Comparison of ENCODE assay signal across 22 cellular contexts in genomic region chr14:95666450-95666849, GRCh38. TPM values are rescaled to one million over a fixed set of nuclear protein-coding genes. Genes with fewer than 3 reads are reported as not detected.
DNase-seq lines count a peak whose midpoint lies in the region; TF ChIP-seq lines count a peak whose summit lies in the region.
"Had no signal": no experiment of that assay in that cellular context is flagged by ENCODE, and none has a peak within 500 bp of the region (broad histone marks: within the 10 kb centered on the region; RNA-seq: fewer than 3 reads in every experiment).

No MANE protein-coding gene starts in this region.

- H3K4me3 Mint-ChIP-seq in neural crest cell = no peak overlapping the region
- no peak overlapping the region for H3K4me3 Mint-ChIP-seq in endodermal cell
- H3K4me3 Mint-ChIP-seq: CD4-positive, CD25-positive, alpha-beta regulatory T cell; HFFc6 had no signal

- no peaks in the 10 kb centered on the region for H3K79me2 ChIP-seq in DOHH2 (ENCODE audit: control insufficient read depth, low read length)
- no peaks in the 10 kb centered on the region for H3K79me2 ChIP-seq in OCI-LY3 (ENCODE audit: low read length)

- H3K4me3 ChIP-seq in BLaER1 (peak overlapping the region; percentile 53), DOHH2 (ENCODE audit: low read length) (peak overlapping the region; percentile 47; the same call in 1 of the 2 replicates), OCI-LY3 (ENCODE audit: low read length) (peak overlapping the region; percentile 51; the same call in 1 of the 2 replicates), endodermal cell (ENCODE audit: low read length) (no peak overlapping the region)

- no peaks in the 10 kb centered on the region for H3K27me3 Mint-ChIP-seq in neural crest cell (ENCODE audit: low read depth)
- peaks cover 60% of the 10 kb centered on the region for H3K27me3 Mint-ChIP-seq in endodermal cell (ENCODE audit: insufficient read depth)

- H3K9ac ChIP-seq in BLaER1 (peak overlapping the region; percentile 78), OCI-LY3 (ENCODE audit: low read length) (peak overlapping the region; percentile 10; the same call in 1 of the 2 replicates), endodermal cell (ENCODE audit: extremely low read depth, low read length, poor library complexity, severe bottlenecking) (no peak overlapping the region)

- H3K27me3 ChIP-seq in BLaER1 (no peaks in the 10 kb centered on the region), DOHH2 (ENCODE audit: control insufficient read depth, low read length) (peaks cover 5% of the 10 kb centered on the region; the same call in 1 of the 2 replicates), OCI-LY3 (ENCODE audit: low read depth, low read length) (no peaks in the 10 kb centered on the region), endodermal cell (ENCODE audit: control insufficient read depth, insufficient read depth, low read length, poor library complexity, severe bottlenecking) (peaks cover 50% of the 10 kb centered on the region)

- peaks cover 3% of the 10 kb centered on the region; the same call in 1 of the 2 replicates for H3F3A ChIP-seq in DOHH2 (ENCODE audit: control insufficient read depth, insufficient read depth)

- peak overlapping the region; percentile 92 for H3K27ac ChIP-seq in BLaER1
- peak overlapping the region; percentile 49 for H3K27ac ChIP-seq in DOHH2 (ENCODE audit: low read depth, low read length)
- no peak overlapping the region for H3K27ac ChIP-seq in OCI-LY3 (ENCODE audit: low read length)
- H3K27ac ChIP-seq in endodermal cell (ENCODE audit: low read depth, low read length) = no peak overlapping the region

- H3K9me2 ChIP-seq in DOHH2 (replicated peaks; ENCODE audit: control insufficient read depth, low read length) = no peaks in the 10 kb centered on the region

- DNase-seq in neural crest cell (ENCODE audit: low read depth, low spot score) = no peak
- DNase-seq in iPS-NIHi7 (ENCODE audit: extremely low spot score) = no peak
- no peak for DNase-seq in NCI-H1417 (lab: John Stamatoyannopoulos, UW)
- DNase-seq in endodermal cell = no peak
- DNase-seq: ACHN; Caco-2; CD4-positive, CD25-positive, alpha-beta regulatory T cell; DMS153; HFFc6; IMR-90; Kasumi-1; MM.1S; NCI-H1105; NCI-H1694; NCI-H2081 treated with DMSO at 0.1 percent for 48 hours; NCI-H774 had no signal

- H4K20me1 ChIP-seq in BLaER1 (no peaks in the 10 kb centered on the region), DOHH2 (ENCODE audit: control insufficient read depth, insufficient read depth, low read depth, low read length) (no peaks in the 10 kb centered on the region), OCI-LY3 (ENCODE audit: insufficient read depth, low read length) (no peaks in the 10 kb centered on the region)

- TF ChIP-seq CTCF in DOHH2 (IDR thresholded peaks at IDR 0.05; ENCODE audit: low read depth, low read length, poor library complexity, severe bottlenecking) = no peak
- no peak for TF ChIP-seq CTCF in OCI-LY3 (IDR thresholded peaks at IDR 0.05; ENCODE audit: low read depth, low read length)
- TF ChIP-seq CTCF in neural crest cell (conservative IDR thresholded peaks at IDR 0.05) = no peak
- no peak for TF ChIP-seq CTCF in endodermal cell (conservative IDR thresholded peaks at IDR 0.05)

- H3K4me1 Mint-ChIP-seq in neural crest cell (peaks cover 28% of the 10 kb centered on the region), endodermal cell (peaks cover 39% of the 10 kb centered on the region)

- H3K27ac Mint-ChIP-seq in neural crest cell (ENCODE audit: unreplicated experiment) = peak overlapping the region; percentile 72
- H3K27ac Mint-ChIP-seq in endodermal cell = no peak overlapping the region
- H3K27ac Mint-ChIP-seq: CD4-positive, CD25-positive, alpha-beta regulatory T cell; HFFc6 had no signal

- no peak overlapping the region for H2AFZ ChIP-seq in OCI-LY3 (ENCODE audit: low read depth, low read length)

- 92% methylated on average over 1 to 5 of the region's 5 CpGs for WGBS in endodermal cell (ENCODE audit: insufficient coverage in 1 of 2, insufficient read length in 1 of 2), 2 experiments

- no peaks in the 10 kb centered on the region for H3K36me3 Mint-ChIP-seq in neural crest cell (ENCODE audit: low read depth)
- H3K36me3 Mint-ChIP-seq in endodermal cell (ENCODE audit: low read depth) = no peaks in the 10 kb centered on the region
- H3K36me3 Mint-ChIP-seq: CD4-positive, CD25-positive, alpha-beta regulatory T cell had no signal

- H3K36me3 ChIP-seq in BLaER1 (no peaks in the 10 kb centered on the region), DOHH2 (ENCODE audit: control insufficient read depth, low read length) (peaks cover 8% of the 10 kb centered on the region), OCI-LY3 (replicated peaks; ENCODE audit: low read depth, low read length) (no peaks in the 10 kb centered on the region), endodermal cell (ENCODE audit: control insufficient read depth, insufficient read depth, low read length) (no peaks in the 10 kb centered on the region)

- H3K4me2 ChIP-seq in BLaER1 (peak overlapping the region; percentile 91), DOHH2 (ENCODE audit: low read length) (peak overlapping the region; percentile 66), OCI-LY3 (ENCODE audit: low read length) (peak overlapping the region; percentile 61)

- peaks cover 100% of the 10 kb centered on the region for H3K4me1 ChIP-seq in BLaER1
- H3K4me1 ChIP-seq in DOHH2 (ENCODE audit: control insufficient read depth, low read length) = peaks cover 90% of the 10 kb centered on the region
- H3K4me1 ChIP-seq in OCI-LY3 (ENCODE audit: low read length) = peaks cover 61% of the 10 kb centered on the region
- peaks cover 5% of the 10 kb centered on the region for H3K4me1 ChIP-seq in endodermal cell (ENCODE audit: control insufficient read depth, insufficient read depth, low read length)

- H3K9me3 Mint-ChIP-seq in neural crest cell = no peaks in the 10 kb centered on the region
- H3K9me3 Mint-ChIP-seq in endodermal cell = no peaks in the 10 kb centered on the region

- H3K9me3 ChIP-seq in BLaER1 = no peaks in the 10 kb centered on the region
- H3K9me3 ChIP-seq in DOHH2 (ENCODE audit: control insufficient read depth, insufficient read depth, low read length) = no peaks in the 10 kb centered on the region
- peaks cover 7% of the 10 kb centered on the region; the same call in 1 of the 2 replicates for H3K9me3 ChIP-seq in OCI-LY3 (ENCODE audit: insufficient read depth, low read length)
- H3K9me3 ChIP-seq in endodermal cell (ENCODE audit: control insufficient read depth, low read length) = no peaks in the 10 kb centered on the region
- H3K9me3 ChIP-seq: Caco-2 had no signal

RNA-seq across cellular contexts. Expression of gene TCL1B, which starts 19.8 kb away (rescaled TPM):
- total RNA-seq in neural crest cell (not detected in 2 replicates), endodermal cell (under 1 TPM; 0.62 to 0.95 TPM)
- 0.57 TPM for polyA plus RNA-seq in endodermal cell (2013, experiment 1 of 2)
- not detected for polyA plus RNA-seq in endodermal cell (2013, experiment 2 of 2)
- total RNA-seq: Caco-2; CD4-positive, CD25-positive, alpha-beta regulatory T cell; H4; HFFc6; HT-29; IMR-90; T-helper 1 cell treated with Interleukin-12 subunit alpha and Interleukin-12 subunit beta and Interleukin-4 antibody, amounts not matched to agents 30 ng/mL and 1 ng/mL, for 36 hours had no signal
- polyA plus RNA-seq: CD4-positive, CD25-positive, alpha-beta regulatory T cell; IMR-90 had no signal

RNA-seq across cellular contexts. Expression of gene TCL1A, which starts 47.5 kb away (rescaled TPM):
- total RNA-seq in neural crest cell (not detected in 2 replicates), endodermal cell (1 to 10 TPM in 1 of 2 donors, under 1 TPM in 1; 0.53 to 1.8 TPM)
- polyA plus RNA-seq in endodermal cell (2013, experiment 1 of 2) = not detected
- not detected for polyA plus RNA-seq in endodermal cell (2013, experiment 2 of 2)
- total RNA-seq: Caco-2; H4; HFFc6; HT-29; IMR-90; T-helper 1 cell treated with Interleukin-12 subunit alpha and Interleukin-12 subunit beta and Interleukin-4 antibody, amounts not matched to agents 30 ng/mL and 1 ng/mL, for 36 hours had no signal
- polyA plus RNA-seq: IMR-90 had no signal

Comparison
In these comparisons a context has a peak if more than half of its experiments do, and no peak if none do; other contexts are left out.
1. H3K27ac ChIP-seq: peak in BLaER1 (single experiment) and DOHH2 (single experiment); none in OCI-LY3 (single experiment) and endodermal cell (single experiment).
2. Peak in every context shown above with its lines, with median percentiles within 50 percentile points of each other: H3K4me2 ChIP-seq.